In the genomic region with DNA sequence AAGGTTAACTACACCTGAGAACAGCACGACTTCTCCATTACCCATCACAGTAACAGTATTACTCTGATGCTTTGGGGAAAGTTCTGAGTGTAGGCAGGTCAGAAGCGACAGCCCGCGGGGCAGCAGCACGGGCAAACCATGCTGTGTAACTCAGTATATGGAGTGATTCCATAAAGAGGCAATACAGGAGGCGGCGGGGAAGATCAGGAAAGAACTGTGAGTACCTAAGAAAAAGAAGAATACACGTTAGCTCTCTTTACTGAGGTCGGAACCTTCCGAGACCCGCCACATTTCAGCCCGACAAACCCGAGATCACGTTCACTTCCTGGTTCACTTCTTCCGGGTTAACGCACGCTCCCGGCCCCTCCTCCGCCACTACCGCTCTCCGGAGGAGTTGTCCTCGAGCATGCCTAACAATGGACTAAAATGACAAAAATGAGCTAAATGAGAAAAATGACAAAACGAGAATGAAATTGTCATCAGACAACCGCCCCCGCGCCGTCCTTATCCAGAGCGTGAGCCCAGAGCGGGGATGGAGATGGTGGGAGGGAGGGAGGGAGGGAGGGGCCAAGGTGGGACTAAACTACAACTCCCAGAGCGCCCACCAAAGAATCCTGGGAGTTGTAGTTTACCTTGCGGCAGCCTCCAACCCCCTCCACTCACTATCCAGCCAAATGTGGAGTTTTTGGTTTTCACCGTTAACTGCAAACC, we compare ENCODE assay signal across 8 cellular contexts. TPM values are rescaled to one million over a fixed set of nuclear protein-coding genes. Genes with fewer than 3 reads are reported as not detected.
A peak's percentile ranks its signal among the peaks of the same experiment; 100 is the strongest.
DNase-seq lines count a peak whose midpoint lies in the region; ATAC-seq and TF ChIP-seq lines count a peak whose summit lies in the region.

A gene with protein sequence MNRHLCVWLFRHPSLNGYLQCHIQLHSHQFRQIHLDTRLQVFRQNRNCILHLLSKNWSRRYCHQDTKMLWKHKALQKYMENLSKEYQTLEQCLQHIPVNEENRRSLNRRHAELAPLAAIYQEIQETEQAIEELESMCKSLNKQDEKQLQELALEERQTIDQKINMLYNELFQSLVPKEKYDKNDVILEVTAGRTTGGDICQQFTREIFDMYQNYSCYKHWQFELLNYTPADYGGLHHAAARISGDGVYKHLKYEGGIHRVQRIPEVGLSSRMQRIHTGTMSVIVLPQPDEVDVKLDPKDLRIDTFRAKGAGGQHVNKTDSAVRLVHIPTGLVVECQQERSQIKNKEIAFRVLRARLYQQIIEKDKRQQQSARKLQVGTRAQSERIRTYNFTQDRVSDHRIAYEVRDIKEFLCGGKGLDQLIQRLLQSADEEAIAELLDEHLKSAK (minus strand): TSS at position 316 of the 711 bp plus-strand sequence. CDS start 2,669 bp downstream, outside the sequence.

- H3K4me1 Mint-ChIP-seq in activated CD4-positive, alpha-beta memory T cell treated with anti-CD3 and anti-CD28 coated beads for 36 hours (ENCODE audit: low read depth) = peaks cover 13% of the 10 kb centered on the region

- CTCF ChIA-PET in activated CD4-positive, alpha-beta memory T cell treated with anti-CD3 and anti-CD28 coated beads for 36 hours (lab: Charles Lee) = interaction anchor here (2.5 kb wide), 1 partner anchor 209 kb away, joined by 8 read pairs; no protein-coding TSS in a partner anchor

- H3K9me3 Mint-ChIP-seq in activated CD4-positive, alpha-beta memory T cell treated with anti-CD3 and anti-CD28 coated beads for 36 hours = peaks cover 6% of the 10 kb centered on the region

- no peak for TF ChIP-seq CTCF in lower lobe of right lung (IDR thresholded peaks at IDR 0.05)

- H3K27me3 Mint-ChIP-seq in activated CD4-positive, alpha-beta memory T cell treated with anti-CD3 and anti-CD28 coated beads for 36 hours = no peaks in the 10 kb centered on the region

- peak within 1 kb of the TSS; percentile 96 to 99 for H3K4me3 ChIP-seq in duodenal mucosa (ENCODE audit: low read depth in 1 of 2, low read length in 2 of 2)
- H3K4me3 ChIP-seq in lower lobe of right lung = peak within 1 kb of the TSS; percentile 69

- H3K9ac ChIP-seq in duodenal mucosa (ENCODE audit: low read depth in 1 of 2, low read length in 2 of 2) = peak within 1 kb of the TSS; percentile 82 to 87

- ATAC-seq in GM19397 (IDR thresholded peaks at IDR 0.05; ENCODE audit: unreplicated experiment) = peak; percentile 97
- peak; percentile 83 for ATAC-seq in HG03565 (IDR thresholded peaks at IDR 0.05; ENCODE audit: unreplicated experiment)
- ATAC-seq in lower lobe of right lung = peak; percentile 95 to 99

- peak within 1 kb of the TSS; percentile 90 for H3K4me3 Mint-ChIP-seq in activated CD4-positive, alpha-beta memory T cell treated with anti-CD3 and anti-CD28 coated beads for 36 hours

- intact Hi-C loops in activated CD4-positive, alpha-beta memory T cell treated with anti-CD3 and anti-CD28 coated beads for 36 hours (cut with micrococcal nuclease) = loop anchor here (1.0 to 2.0 kb wide), 5 partner anchors 48 to 697 kb away; partner anchors contain the start of genes KBTBD6, KBTBD7, NAA16 and VWA8
- intact Hi-C loops in lower lobe of right lung (cut with DNase I) = no loop called here

- H3K27ac ChIP-seq in duodenal mucosa (ENCODE audit: low read depth, low read length) (peak within 1 kb of the TSS; percentile 42), lower lobe of right lung (peak within 1 kb of the TSS; percentile 82)

- POLR2A ChIA-PET in activated CD4-positive, alpha-beta memory T cell treated with anti-CD3 and anti-CD28 coated beads for 36 hours (lab: Charles Lee) = interaction anchor here (1.0 to 1.2 kb wide), 4 partner anchors 8 to 203 kb away, joined by 3 to 7 read pairs (median 4); no protein-coding TSS in a partner anchor

- DNase-seq in CD1c-positive myeloid dendritic cell (ENCODE audit: extremely low spot score) = peak; percentile 81
- peak; percentile 64 for DNase-seq in NCI-H748 treated with DMSO at 0.1 percent for 48 hours (lab: John Stamatoyannopoulos, UW)
- DNase-seq in activated CD4-positive, alpha-beta memory T cell treated with anti-CD3 and anti-CD28 coated beads for 36 hours = peak; percentile 84
- peak; percentile 88 for DNase-seq in lower lobe of right lung
- peak; percentile 63 to 76 (median 73) for DNase-seq in stimulated activated CD4-positive, alpha-beta T cell treated with anti-CD3 and anti-CD28 coated beads, TNF-alpha, amount 100 ng/mL, for 24 hours (ENCODE audit: low read depth in 3 of 3)

- peak within 1 kb of the TSS; percentile 96 for H3K27ac Mint-ChIP-seq in activated CD4-positive, alpha-beta memory T cell treated with anti-CD3 and anti-CD28 coated beads for 36 hours

- H3K9me3 ChIP-seq in duodenal mucosa (ENCODE audit: control insufficient read depth in 1 of 2, low read length in 2 of 2) = peaks cover 0 to 3% of the 10 kb centered on the region in 2 donors
- peaks cover 6% of the 10 kb centered on the region for H3K9me3 ChIP-seq in lower lobe of right lung

- H3K36me3 ChIP-seq in duodenal mucosa (ENCODE audit: control insufficient read depth in 1 of 2, insufficient read depth in 2 of 2, low read length in 2 of 2) (peaks cover 4 to 13% of the 10 kb centered on the region in 2 donors), lower lobe of right lung (peaks cover 17% of the 10 kb centered on the region)

- H3K27me3 ChIP-seq in duodenal mucosa (ENCODE audit: control insufficient read depth in 1 of 2, insufficient read depth in 2 of 2, low read length in 2 of 2) = no peaks in the 10 kb centered on the region
- no peaks in the 10 kb centered on the region for H3K27me3 ChIP-seq in lower lobe of right lung (ENCODE audit: low read depth)

- H3K4me1 ChIP-seq in duodenal mucosa (ENCODE audit: control insufficient read depth in 1 of 2, insufficient read depth in 2 of 2, low read length in 2 of 2) = peaks cover 5% of the 10 kb centered on the region in 2 donors
- peaks cover 7% of the 10 kb centered on the region for H3K4me1 ChIP-seq in lower lobe of right lung

- H3K36me3 Mint-ChIP-seq in activated CD4-positive, alpha-beta memory T cell treated with anti-CD3 and anti-CD28 coated beads for 36 hours = peaks cover 23% of the 10 kb centered on the region

RNA-seq across cellular contexts. Expression of the gene that starts here (rescaled TPM):
- 10 to 100 TPM; 16.2 to 21.5 TPM for total RNA-seq in activated CD4-positive, alpha-beta memory T cell treated with anti-CD3 and anti-CD28 coated beads for 36 hours
- 13.7 TPM for total RNA-seq in lower lobe of right lung

Comparison
In these comparisons a context has a peak if more than half of its experiments do, and no peak if none do; other contexts are left out.
1. Peak in every context shown above with its lines: DNase-seq, ATAC-seq, H3K4me3 ChIP-seq and H3K27ac ChIP-seq.